Comparison of ENCODE assay signal across 1 cellular context in the genomic region with DNA sequence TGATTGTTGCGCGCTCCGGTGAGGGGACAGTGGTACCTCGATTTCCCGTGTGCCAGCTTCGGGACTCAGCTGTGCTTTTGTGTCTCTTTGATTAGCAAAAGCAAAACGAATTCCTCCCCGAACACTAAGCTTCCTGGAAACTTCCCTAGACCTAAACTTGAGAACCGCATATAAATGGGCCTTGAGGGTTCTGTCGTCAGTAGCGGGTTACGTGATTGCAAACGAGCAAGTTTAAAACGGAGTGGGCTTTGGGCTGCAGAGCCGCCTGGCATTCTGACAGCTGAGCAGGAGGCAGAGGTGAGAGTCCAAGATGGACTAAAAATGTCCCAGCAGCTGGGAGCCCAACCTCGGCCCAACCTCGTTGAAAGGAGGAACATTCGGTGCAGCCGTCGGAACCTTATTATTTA.
TF ChIP-seq lines count a peak whose summit lies in the region.

No MANE protein-coding gene starts in this region.

TF ChIP-seq in HCT116, 20 proteins besides CTCF, POLR2A, EP300 and RAD21:
- TF ChIP-seq ZFX (IDR thresholded peaks at IDR 0.05) (no peak), CEBPB (IDR thresholded peaks at IDR 0.05; ENCODE audit: low read depth) (no peak), ZNF274 (IDR thresholded peaks at IDR 0.05; ENCODE audit: low read depth, low read length) (no peak), EZH2phosphoT487 (IDR thresholded peaks at IDR 0.05; ENCODE audit: borderline replicate concordance) (no peak), EZH2 (IDR thresholded peaks at IDR 0.05) (no peak), POLR2AphosphoS5 (IDR thresholded peaks at IDR 0.05; ENCODE audit: low read depth, low read length) (no peak), JUND (IDR thresholded peaks at IDR 0.05) (no peak), EGR1 (IDR thresholded peaks at IDR 0.05; ENCODE audit: low read depth) (no peak), FOSL1 (IDR thresholded peaks at IDR 0.05; ENCODE audit: low read depth) (no peak), SIN3A (IDR thresholded peaks at IDR 0.05; ENCODE audit: low read depth) (no peak), YY1 (IDR thresholded peaks at IDR 0.05; ENCODE audit: extremely low read depth, insufficient replicate concordance, low read depth, low read length) (no peak), TCF7L2 (IDR thresholded peaks at IDR 0.05; ENCODE audit: borderline replicate concordance, extremely low read depth, insufficient read depth, insufficient read length) (no peak)
- TF ChIP-seq, protein P1, sequence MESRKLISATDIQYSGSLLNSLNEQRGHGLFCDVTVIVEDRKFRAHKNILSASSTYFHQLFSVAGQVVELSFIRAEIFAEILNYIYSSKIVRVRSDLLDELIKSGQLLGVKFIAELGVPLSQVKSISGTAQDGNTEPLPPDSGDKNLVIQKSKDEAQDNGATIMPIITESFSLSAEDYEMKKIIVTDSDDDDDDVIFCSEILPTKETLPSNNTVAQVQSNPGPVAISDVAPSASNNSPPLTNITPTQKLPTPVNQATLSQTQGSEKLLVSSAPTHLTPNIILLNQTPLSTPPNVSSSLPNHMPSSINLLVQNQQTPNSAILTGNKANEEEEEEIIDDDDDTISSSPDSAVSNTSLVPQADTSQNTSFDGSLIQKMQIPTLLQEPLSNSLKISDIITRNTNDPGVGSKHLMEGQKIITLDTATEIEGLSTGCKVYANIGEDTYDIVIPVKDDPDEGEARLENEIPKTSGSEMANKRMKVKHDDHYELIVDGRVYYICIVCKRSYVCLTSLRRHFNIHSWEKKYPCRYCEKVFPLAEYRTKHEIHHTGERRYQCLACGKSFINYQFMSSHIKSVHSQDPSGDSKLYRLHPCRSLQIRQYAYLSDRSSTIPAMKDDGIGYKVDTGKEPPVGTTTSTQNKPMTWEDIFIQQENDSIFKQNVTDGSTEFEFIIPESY (IDR thresholded peaks at IDR 0.05; ENCODE audit: extremely low read depth, insufficient replicate concordance, low read length) = no peak
- TF ChIP-seq, protein P2, sequence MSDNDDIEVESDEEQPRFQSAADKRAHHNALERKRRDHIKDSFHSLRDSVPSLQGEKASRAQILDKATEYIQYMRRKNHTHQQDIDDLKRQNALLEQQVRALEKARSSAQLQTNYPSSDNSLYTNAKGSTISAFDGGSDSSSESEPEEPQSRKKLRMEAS (IDR thresholded peaks at IDR 0.05) = no peak
- TF ChIP-seq, protein P3, sequence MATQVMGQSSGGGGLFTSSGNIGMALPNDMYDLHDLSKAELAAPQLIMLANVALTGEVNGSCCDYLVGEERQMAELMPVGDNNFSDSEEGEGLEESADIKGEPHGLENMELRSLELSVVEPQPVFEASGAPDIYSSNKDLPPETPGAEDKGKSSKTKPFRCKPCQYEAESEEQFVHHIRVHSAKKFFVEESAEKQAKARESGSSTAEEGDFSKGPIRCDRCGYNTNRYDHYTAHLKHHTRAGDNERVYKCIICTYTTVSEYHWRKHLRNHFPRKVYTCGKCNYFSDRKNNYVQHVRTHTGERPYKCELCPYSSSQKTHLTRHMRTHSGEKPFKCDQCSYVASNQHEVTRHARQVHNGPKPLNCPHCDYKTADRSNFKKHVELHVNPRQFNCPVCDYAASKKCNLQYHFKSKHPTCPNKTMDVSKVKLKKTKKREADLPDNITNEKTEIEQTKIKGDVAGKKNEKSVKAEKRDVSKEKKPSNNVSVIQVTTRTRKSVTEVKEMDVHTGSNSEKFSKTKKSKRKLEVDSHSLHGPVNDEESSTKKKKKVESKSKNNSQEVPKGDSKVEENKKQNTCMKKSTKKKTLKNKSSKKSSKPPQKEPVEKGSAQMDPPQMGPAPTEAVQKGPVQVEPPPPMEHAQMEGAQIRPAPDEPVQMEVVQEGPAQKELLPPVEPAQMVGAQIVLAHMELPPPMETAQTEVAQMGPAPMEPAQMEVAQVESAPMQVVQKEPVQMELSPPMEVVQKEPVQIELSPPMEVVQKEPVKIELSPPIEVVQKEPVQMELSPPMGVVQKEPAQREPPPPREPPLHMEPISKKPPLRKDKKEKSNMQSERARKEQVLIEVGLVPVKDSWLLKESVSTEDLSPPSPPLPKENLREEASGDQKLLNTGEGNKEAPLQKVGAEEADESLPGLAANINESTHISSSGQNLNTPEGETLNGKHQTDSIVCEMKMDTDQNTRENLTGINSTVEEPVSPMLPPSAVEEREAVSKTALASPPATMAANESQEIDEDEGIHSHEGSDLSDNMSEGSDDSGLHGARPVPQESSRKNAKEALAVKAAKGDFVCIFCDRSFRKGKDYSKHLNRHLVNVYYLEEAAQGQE (IDR thresholded peaks at IDR 0.05; ENCODE audit: low read depth) = no peak
